ENCODE assay signal across 15 cellular contexts in genomic region chr1:45230537-45230936, GRCh38. TPM values are rescaled to one million over a fixed set of nuclear protein-coding genes. Genes with fewer than 3 reads are reported as not detected.
DNase-seq lines count a peak whose midpoint lies in the region; ATAC-seq and TF ChIP-seq lines count a peak whose summit lies in the region.
"Had no signal": no experiment of that assay in that cellular context is flagged by ENCODE, and none has a peak within 500 bp of the region (broad histone marks: within the 10 kb centered on the region; RNA-seq: fewer than 3 reads in every experiment).

No MANE protein-coding gene starts in this region.

- POLR2A ChIA-PET in CD4-positive, alpha-beta memory T cell (lab: Charles Lee; ENCODE audit: partially characterized antibody): interaction anchor here (0.7 kb wide), 1 partner anchor 212 kb away, joined by 3 read pairs; no protein-coding TSS in a partner anchor
- POLR2A ChIA-PET in RWPE1 (lab: Yijun Ruan, JAX; ENCODE audit: low non-redundant PET): no interaction called here

- TF ChIP-seq CTCF in GM13976 (IDR thresholded peaks at IDR 0.05; ENCODE audit: borderline replicate concordance, control extremely low read depth, extremely low read depth, insufficient read depth, missing control alignments) (peak; percentile 7), RWPE1 (conservative IDR thresholded peaks at IDR 0.05; ENCODE audit: low read depth) (no peak)

- no peak overlapping the region for H3K4me3 Mint-ChIP-seq in CD4-positive, alpha-beta memory T cell
- no peak overlapping the region for H3K4me3 Mint-ChIP-seq in immature natural killer cell
- H3K4me3 Mint-ChIP-seq: stimulated activated naive CD8-positive, alpha-beta T cell treated with anti-CD3 and anti-CD28 coated beads, Interleukin-15, Interleukin-2, amounts not matched to agents 100 ng/mL and 50 ng/mL, for 24 hours had no signal

- ATAC-seq in HG02884 (IDR thresholded peaks at IDR 0.05; ENCODE audit: unreplicated experiment) (no peak), GM18868 (IDR thresholded peaks at IDR 0.05; ENCODE audit: unreplicated experiment) (no peak)

- DNase-seq in CD4-positive, alpha-beta memory T cell: peak in 4 of 5 donors; percentile 11 to 26 (median 16)
- DNase-seq in GM13976 (ENCODE audit: low spot score) (peak; percentile 23), RWPE1 (ENCODE audit: low spot score) (peak; percentile 22), immature natural killer cell (peak in 2 of 3 donors; percentile 3 to 9), DMS114 treated with DMSO at 0.1 percent for 48 hours (lab: John Stamatoyannopoulos, UW; ENCODE audit: unreplicated experiment) (no peak)
- DNase-seq in activated effector memory CD4-positive, alpha-beta T cell treated with Interleukin-2 at 50 U/mL for 16 hours: no peak
- DNase-seq: activated T-cell treated with anti-CD3 and anti-CD28 coated beads, Interleukin-2, amount 50 U/mL, for 1 hour; GM23248; NCI-H2029 treated with DMSO at 0.1 percent for 48 hours; RPMI8226; stimulated activated CD4-positive, alpha-beta T cell treated with anti-CD3 and anti-CD28 coated beads, Interleukin-2, amount 100 ng/mL, for 48 hours had no signal

- no peak overlapping the region for H3K27ac ChIP-seq in CD4-positive, alpha-beta memory T cell (ENCODE audit: low read depth, low read length)
- no peak overlapping the region for H3K27ac ChIP-seq in RWPE1
- H3K27ac ChIP-seq: BLaER1, GM23248 had no signal

- intact Hi-C loops in CD4-positive, alpha-beta memory T cell (cut with micrococcal nuclease): loop anchor here (1.0 kb wide), 2 partner anchors 212 to 216 kb away; no protein-coding TSS in a partner anchor

- peaks cover 0 to 4% (median 0%) of the 10 kb centered on the region in 8 donors for H3K9me3 Mint-ChIP-seq in CD4-positive, alpha-beta memory T cell
- H3K9me3 Mint-ChIP-seq in immature natural killer cell: no peaks in the 10 kb centered on the region
- H3K9me3 Mint-ChIP-seq: stimulated activated naive CD8-positive, alpha-beta T cell treated with anti-CD3 and anti-CD28 coated beads, Interleukin-15, Interleukin-2, amounts not matched to agents 100 ng/mL and 50 ng/mL, for 24 hours had no signal

- CTCF ChIA-PET in CD4-positive, alpha-beta memory T cell (lab: Charles Lee; ENCODE audit: partially characterized antibody): interaction anchor here (0.6 to 1.4 kb wide), 4 partner anchors 14 to 217 kb away, joined by 3 to 9 read pairs (median 4); no protein-coding TSS in a partner anchor
- CTCF ChIA-PET in RWPE1 (lab: Yijun Ruan, JAX): interaction anchor here (0.6 kb wide), 2 partner anchors 162 to 747 kb away, joined by 3 read pairs; no protein-coding TSS in a partner anchor

- H3K4me1 ChIP-seq in CD4-positive, alpha-beta memory T cell (ENCODE audit: insufficient read depth, low read length): no peaks in the 10 kb centered on the region
- H3K4me1 ChIP-seq: BLaER1 had no signal

- H3K27ac Mint-ChIP-seq in CD4-positive, alpha-beta memory T cell: no peak overlapping the region
- H3K27ac Mint-ChIP-seq in immature natural killer cell: no peak overlapping the region
- H3K27ac Mint-ChIP-seq: stimulated activated naive CD8-positive, alpha-beta T cell treated with anti-CD3 and anti-CD28 coated beads, Interleukin-15, Interleukin-2, amounts not matched to agents 100 ng/mL and 50 ng/mL, for 24 hours had no signal

- no peaks in the 10 kb centered on the region for H3K9me3 ChIP-seq in CD4-positive, alpha-beta memory T cell (ENCODE audit: control insufficient read depth in 1 of 2, low read length in 2 of 2)
- H3K9me3 ChIP-seq: BLaER1 had no signal

- in situ Hi-C loops in GM13976 (cut with MboI; ENCODE audit: low sequenced_read_pairs, unreplicated experiment): no loop called here

- H3K4me3 ChIP-seq in CD4-positive, alpha-beta memory T cell (ENCODE audit: low read length in 2 of 2): no peak overlapping the region
- H3K4me3 ChIP-seq: BLaER1, GM23248 had no signal

- H3K4me1 Mint-ChIP-seq in CD4-positive, alpha-beta memory T cell: no peaks in the 10 kb centered on the region
- no peaks in the 10 kb centered on the region for H3K4me1 Mint-ChIP-seq in immature natural killer cell

- no peaks in the 10 kb centered on the region for H3K36me3 ChIP-seq in CD4-positive, alpha-beta memory T cell (ENCODE audit: insufficient read depth, low read length)
- H3K36me3 ChIP-seq: BLaER1 had no signal

- peaks cover 0 to 1% of the 10 kb centered on the region in 2 donors for H3K27me3 Mint-ChIP-seq in CD4-positive, alpha-beta memory T cell
- H3K27me3 Mint-ChIP-seq in immature natural killer cell (ENCODE audit: low read depth in 3 of 3): peaks cover 0 to 1% (median 0%) of the 10 kb centered on the region in 3 donors
- H3K27me3 Mint-ChIP-seq: stimulated activated naive CD8-positive, alpha-beta T cell treated with anti-CD3 and anti-CD28 coated beads, Interleukin-15, Interleukin-2, amounts not matched to agents 100 ng/mL and 50 ng/mL, for 24 hours had no signal

- H3K27me3 ChIP-seq in CD4-positive, alpha-beta memory T cell (ENCODE audit: insufficient read depth, low read length): no peaks in the 10 kb centered on the region
- H3K27me3 ChIP-seq: BLaER1 had no signal

- no peaks in the 10 kb centered on the region for H3K36me3 Mint-ChIP-seq in CD4-positive, alpha-beta memory T cell
- H3K36me3 Mint-ChIP-seq in immature natural killer cell: peaks cover 0 to 3% (median 0%) of the 10 kb centered on the region in 3 donors

RNA-seq across cellular contexts. Expression of gene ZSWIM5, which starts 24.1 kb away (rescaled TPM):
- 1 to 10 TPM; 3.4 to 3.7 TPM for total RNA-seq in CD4-positive, alpha-beta memory T cell
- polyA plus RNA-seq in CD4-positive, alpha-beta memory T cell: under 1 TPM; 0.09 to 0.69 TPM
- under 1 TPM in 2 of 3 donors, not detected in 1; 0.16 to 0.17 TPM for polyA plus RNA-seq in immature natural killer cell

Comparison
In these comparisons a context has a peak if more than half of its experiments do, and no peak if none do; other contexts are left out.
1. DNase-seq: peak in CD4-positive, alpha-beta memory T cell (4 of 5), GM13976 (single experiment), RWPE1 (single experiment) and immature natural killer cell (2 of 3); none in DMS114 treated with DMSO at 0.1 percent for 48 hours (single experiment) and activated effector memory CD4-positive, alpha-beta T cell treated with Interleukin-2 at 50 U/mL for 16 hours (single experiment).